In genomic region chr21:34845521-34846213, GRCh38 we compare ENCODE assay signal across 8 cellular contexts.
DNase-seq lines count a peak whose midpoint lies in the region; ATAC-seq and TF ChIP-seq lines count a peak whose summit lies in the region.

No MANE protein-coding gene starts in this region.

- peak overlapping the region; percentile 66 to 68 for H3K27ac ChIP-seq in prostate gland

- peak; percentile 95 for ATAC-seq in GM19438 (IDR thresholded peaks at IDR 0.05; ENCODE audit: low read depth, unreplicated experiment)
- peak; percentile 79 for ATAC-seq in HG03439 (IDR thresholded peaks at IDR 0.05; ENCODE audit: unreplicated experiment)

- no peaks in the 10 kb centered on the region for H3K9me3 Mint-ChIP-seq in endothelial cell (ENCODE audit: unreplicated experiment)

- no peaks in the 10 kb centered on the region for H3K9me3 ChIP-seq in prostate gland

- peaks cover 2% of the 10 kb centered on the region for H3K27me3 Mint-ChIP-seq in endothelial cell (ENCODE audit: unreplicated experiment)

- peaks cover 40% of the 10 kb centered on the region for H3K4me1 Mint-ChIP-seq in endothelial cell (ENCODE audit: unreplicated experiment)

- H3K27me3 ChIP-seq in prostate gland (replicated peaks; ENCODE audit: insufficient read depth), result no peaks in the 10 kb centered on the region

- peaks cover 16% of the 10 kb centered on the region for H3K4me1 ChIP-seq in prostate gland (replicated peaks)

- no peak overlapping the region for H3K4me3 Mint-ChIP-seq in endothelial cell (ENCODE audit: unreplicated experiment)

- WGBS in prostate gland, result 17% methylated on average over 6 of the region's 6 CpGs

- TF ChIP-seq CTCF in endothelial cell (IDR thresholded peaks at IDR 0.05; ENCODE audit: unreplicated experiment) (no peak), prostate gland (IDR thresholded peaks at IDR 0.05) (no peak)

- H3K36me3 ChIP-seq in prostate gland, result no peaks in the 10 kb centered on the region

- peak; percentile 17 for TF ChIP-seq POLR2A in prostate gland (IDR thresholded peaks at IDR 0.05)

- no peak overlapping the region for H3K4me3 ChIP-seq in prostate gland

- peak; percentile 64 for DNase-seq in COLO829 (ENCODE audit: low spot score)
- peak; percentile 82 for DNase-seq in SW480 (ENCODE audit: low spot score)
- no peak for DNase-seq in endothelial cell (ENCODE audit: low spot score)
- peak; percentile 80 for DNase-seq in prostate gland (ENCODE audit: low spot score)
- no peak for DNase-seq in NCI-H1105 (lab: John Stamatoyannopoulos, UW)
- no peak for DNase-seq in RKO (ENCODE audit: low spot score)

- peak overlapping the region; percentile 93 for H3K27ac Mint-ChIP-seq in endothelial cell (ENCODE audit: unreplicated experiment)

- intact Hi-C loops in prostate gland (cut with DNase I), result no loop called here

- peaks cover 6% of the 10 kb centered on the region for H3K36me3 Mint-ChIP-seq in endothelial cell (ENCODE audit: low read depth, unreplicated experiment)

Comparison
In these comparisons a context has a peak if more than half of its experiments do, and no peak if none do; other contexts are left out.
1. DNase-seq: peak in COLO829 (single experiment), SW480 (single experiment) and prostate gland (single experiment); none in endothelial cell (single experiment), NCI-H1105 (single experiment) and RKO (single experiment).